ENCODE assay signal across 1 cellular context in the genomic region with DNA sequence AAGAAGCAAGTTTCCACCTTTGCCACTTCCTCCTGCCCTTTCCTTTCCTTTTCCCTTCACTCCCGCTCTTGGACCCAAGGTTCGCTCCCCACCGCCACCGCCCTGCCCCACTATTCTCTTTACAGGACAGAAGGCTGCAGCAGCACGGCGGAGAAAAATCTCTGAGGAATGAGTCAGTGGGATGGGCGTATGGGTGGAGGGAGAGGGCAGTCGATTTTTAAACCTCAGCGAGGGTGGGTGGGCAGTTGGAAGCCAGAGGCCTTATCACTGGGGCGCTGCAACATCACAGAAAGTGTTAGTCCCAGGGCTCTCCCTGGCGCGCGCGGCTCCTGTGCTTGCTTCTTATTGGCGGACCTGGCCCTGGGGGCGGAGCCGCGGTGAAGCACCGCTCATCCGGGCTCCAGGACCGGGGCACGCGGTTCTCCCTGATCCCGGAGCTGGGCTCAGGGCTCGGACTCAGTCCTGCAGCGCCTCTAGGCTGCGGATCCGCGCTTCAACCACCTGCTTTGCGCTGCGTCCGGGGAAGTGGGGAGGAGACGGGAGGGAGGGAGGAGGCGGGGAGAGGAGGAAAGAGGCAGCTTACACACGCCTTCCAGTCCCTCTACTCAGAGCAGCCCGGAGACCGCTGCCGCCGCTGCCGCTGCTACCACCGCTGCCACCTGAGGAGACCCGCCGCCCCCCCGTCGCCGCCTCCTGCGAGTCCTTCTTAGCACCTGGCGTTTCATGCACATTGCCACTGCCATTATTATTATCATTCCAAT.
TF ChIP-seq lines count a peak whose summit lies in the region.

Gene ALCAM, plus strand, starts transcription at position 608 of the 761 bp plus-strand sequence.

TF ChIP-seq in Ishikawa, 13 proteins besides CTCF, POLR2A, EP300 and RAD21 (continued from another document):
- TF ChIP-seq, protein P1, sequence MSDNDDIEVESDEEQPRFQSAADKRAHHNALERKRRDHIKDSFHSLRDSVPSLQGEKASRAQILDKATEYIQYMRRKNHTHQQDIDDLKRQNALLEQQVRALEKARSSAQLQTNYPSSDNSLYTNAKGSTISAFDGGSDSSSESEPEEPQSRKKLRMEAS (IDR thresholded peaks at IDR 0.05): peak; percentile 96
- no peak for TF ChIP-seq CREB1 (IDR thresholded peaks at IDR 0.05; ENCODE audit: low read depth)
- TF ChIP-seq TCF12 (IDR thresholded peaks at IDR 0.05; ENCODE audit: low read depth): peak; percentile 27; the same call in 1 of the 2 replicates
- no peak for TF ChIP-seq YY1 (IDR thresholded peaks at IDR 0.05; ENCODE audit: low read depth)
